In genomic region chr17:68344701-68345136, GRCh38 we compare ENCODE assay signal across 11 cellular contexts. TPM values are rescaled to one million over a fixed set of nuclear protein-coding genes. Genes with fewer than 3 reads are reported as not detected.
DNase-seq lines count a peak whose midpoint lies in the region; ATAC-seq and TF ChIP-seq lines count a peak whose summit lies in the region.
"Had no signal": no experiment of that assay in that cellular context is flagged by ENCODE, and none has a peak within 500 bp of the region (broad histone marks: within the 10 kb centered on the region; RNA-seq: fewer than 3 reads in every experiment).

No MANE protein-coding gene starts in this region.

- no peak for TF ChIP-seq POLR2A in sigmoid colon (IDR thresholded peaks at IDR 0.05)

- H3K9me3 Mint-ChIP-seq in activated T-helper 2 cell treated with anti-CD3 and anti-CD28 coated beads, Interferon-gamma antibody, Interleukin-2, Interleukin-4, amounts not matched to agents 10 μg/mL and 5 μg/mL and 100 μg/mL, durations not matched to agents 14 hours and 24 hours and 36 hours: no peaks in the 10 kb centered on the region

- no peak for TF ChIP-seq EP300 in sigmoid colon (IDR thresholded peaks at IDR 0.05)

- H3K9ac ChIP-seq in DND-41 (ENCODE audit: low read depth, low read length): peak overlapping the region; percentile 57

- H2AFZ ChIP-seq in DND-41 (ENCODE audit: low read depth, low read length) (peak overlapping the region; percentile 13; the same call in 1 of the 2 replicates), osteoblast (ENCODE audit: low read length) (peak overlapping the region; percentile 54)

- H3K4me2 ChIP-seq in DND-41 (ENCODE audit: insufficient read depth, low read length): peak overlapping the region; percentile 52
- no peak overlapping the region for H3K4me2 ChIP-seq in osteoblast (ENCODE audit: insufficient read depth, low read length)

- no peaks in the 10 kb centered on the region for H3K27me3 Mint-ChIP-seq in activated T-helper 2 cell treated with anti-CD3 and anti-CD28 coated beads, Interferon-gamma antibody, Interleukin-2, Interleukin-4, amounts not matched to agents 10 μg/mL and 5 μg/mL and 100 μg/mL, durations not matched to agents 14 hours and 24 hours and 36 hours (ENCODE audit: low read depth)

- TF ChIP-seq CTCF in DND-41 (IDR thresholded peaks at IDR 0.05; ENCODE audit: borderline replicate concordance, extremely low read depth, low read length, poor library complexity, severe bottlenecking) (no peak), osteoblast (IDR thresholded peaks at IDR 0.05; ENCODE audit: extremely low read depth, low read depth, low read length) (no peak), sigmoid colon (IDR thresholded peaks at IDR 0.05) (no peak)

- H3K27ac ChIP-seq in DND-41 (ENCODE audit: low read length) (peak overlapping the region; percentile 92), osteoblast (ENCODE audit: low read depth, low read length) (no peak overlapping the region), sigmoid colon (no peak overlapping the region)
- H3K27ac ChIP-seq: esophagus squamous epithelium had no signal

- peak; percentile 74 for ATAC-seq in DND-41 (ENCODE audit: insufficient read depth, low read depth)
- ATAC-seq in HG03571 (IDR thresholded peaks at IDR 0.05; ENCODE audit: unreplicated experiment): no peak
- ATAC-seq in HG03045 (IDR thresholded peaks at IDR 0.05; ENCODE audit: unreplicated experiment): no peak

- peaks cover 3% of the 10 kb centered on the region; the same call in 1 of the 2 replicates for H3K79me2 ChIP-seq in DND-41 (ENCODE audit: insufficient read depth, low read length)
- H3K79me2 ChIP-seq in osteoblast (ENCODE audit: insufficient read depth, low read length): no peaks in the 10 kb centered on the region

- 55 to 81% methylated on average over 4 of the region's 4 CpGs for WGBS in sigmoid colon, 2 donors

- H3K27me3 ChIP-seq in DND-41 (ENCODE audit: insufficient read depth, low read length, poor library complexity) (no peaks in the 10 kb centered on the region), osteoblast (ENCODE audit: insufficient read depth, low read length) (no peaks in the 10 kb centered on the region), sigmoid colon (no peaks in the 10 kb centered on the region)
- H3K27me3 ChIP-seq: esophagus squamous epithelium had no signal

- peaks cover 73% of the 10 kb centered on the region for H3K4me1 ChIP-seq in DND-41 (ENCODE audit: insufficient read depth, low read length)
- peaks cover 12% of the 10 kb centered on the region for H3K4me1 ChIP-seq in osteoblast (ENCODE audit: insufficient read depth, low read length)
- no peaks in the 10 kb centered on the region for H3K4me1 ChIP-seq in sigmoid colon

- no peaks in the 10 kb centered on the region for H3K36me3 ChIP-seq in DND-41 (ENCODE audit: insufficient read depth, low read length)
- H3K36me3 ChIP-seq in osteoblast (ENCODE audit: insufficient read depth, low read length): no peaks in the 10 kb centered on the region
- no peaks in the 10 kb centered on the region for H3K36me3 ChIP-seq in sigmoid colon

- peaks cover 13% of the 10 kb centered on the region for H3K36me3 Mint-ChIP-seq in activated T-helper 2 cell treated with anti-CD3 and anti-CD28 coated beads, Interferon-gamma antibody, Interleukin-2, Interleukin-4, amounts not matched to agents 10 μg/mL and 5 μg/mL and 100 μg/mL, durations not matched to agents 14 hours and 24 hours and 36 hours (ENCODE audit: low read depth)

- peak overlapping the region; percentile 13 for H3K27ac Mint-ChIP-seq in activated T-helper 2 cell treated with anti-CD3 and anti-CD28 coated beads, Interferon-gamma antibody, Interleukin-2, Interleukin-4, amounts not matched to agents 10 μg/mL and 5 μg/mL and 100 μg/mL, durations not matched to agents 14 hours and 24 hours and 36 hours

- intact Hi-C loops in activated T-helper 2 cell treated with anti-CD3 and anti-CD28 coated beads, Interferon-gamma antibody, Interleukin-2, Interleukin-4, amounts not matched to agents 10 μg/mL and 5 μg/mL and 100 μg/mL, durations not matched to agents 14 hours and 24 hours and 36 hours (cut with micrococcal nuclease): loop anchor here (1.0 to 5.0 kb wide), 5 partner anchors 12 to 162 kb away; no protein-coding TSS in a partner anchor
- intact Hi-C loops in sigmoid colon (cut with DNase I): no loop called here

- peak; percentile 94 for DNase-seq in DND-41
- DNase-seq in SKM-1 treated with dmso at 0.1 percent for 144 hours (lab: John Stamatoyannopoulos, UW; ENCODE audit: unreplicated experiment): peak; percentile 57
- DNase-seq in activated T-helper 2 cell treated with anti-CD3 and anti-CD28 coated beads, Interferon-gamma antibody, Interleukin-2, Interleukin-4, amounts not matched to agents 10 μg/mL and 5 μg/mL and 100 μg/mL, durations not matched to agents 14 hours and 24 hours and 36 hours (ENCODE audit: low spot score): peak; percentile 29
- DNase-seq in osteoblast (ENCODE audit: insufficient read length, low spot score, missing footprints): peak; percentile 85
- no peak for DNase-seq in NCI-H345 treated with DMSO at 0.1 percent for 48 hours (lab: John Stamatoyannopoulos, UW; ENCODE audit: unreplicated experiment)
- no peak for DNase-seq in sigmoid colon
- DNase-seq: COR-L47, esophagus squamous epithelium, NCI-H524 had no signal

- H4K20me1 ChIP-seq in DND-41 (ENCODE audit: insufficient read depth, low read length): no peaks in the 10 kb centered on the region
- H4K20me1 ChIP-seq in osteoblast (ENCODE audit: insufficient read depth, low read length): no peaks in the 10 kb centered on the region

- H3K4me1 Mint-ChIP-seq in activated T-helper 2 cell treated with anti-CD3 and anti-CD28 coated beads, Interferon-gamma antibody, Interleukin-2, Interleukin-4, amounts not matched to agents 10 μg/mL and 5 μg/mL and 100 μg/mL, durations not matched to agents 14 hours and 24 hours and 36 hours (ENCODE audit: low read depth): peaks cover 55% of the 10 kb centered on the region

- H3K9me3 ChIP-seq in DND-41 (ENCODE audit: insufficient read depth, low read length, severe bottlenecking) (no peaks in the 10 kb centered on the region), osteoblast (ENCODE audit: low read depth, low read length) (no peaks in the 10 kb centered on the region), sigmoid colon (no peaks in the 10 kb centered on the region)
- H3K9me3 ChIP-seq: esophagus squamous epithelium had no signal

- H3K4me3 ChIP-seq in DND-41 (ENCODE audit: low read depth in 1 of 2, low read length in 2 of 2) (peak overlapping the region in 1 of 2 experiments; percentile 20; a peak in 2 of 4 replicates), osteoblast (ENCODE audit: insufficient read depth, low read length) (no peak overlapping the region), sigmoid colon (no peak overlapping the region)
- H3K4me3 ChIP-seq: esophagus squamous epithelium had no signal

- peak overlapping the region; percentile 4 for H3K4me3 Mint-ChIP-seq in activated T-helper 2 cell treated with anti-CD3 and anti-CD28 coated beads, Interferon-gamma antibody, Interleukin-2, Interleukin-4, amounts not matched to agents 10 μg/mL and 5 μg/mL and 100 μg/mL, durations not matched to agents 14 hours and 24 hours and 36 hours (ENCODE audit: low read depth)

RNA-seq across cellular contexts. Expression of gene ARSG, which starts 53.4 kb away (rescaled TPM):
- total RNA-seq in activated T-helper 2 cell treated with anti-CD3 and anti-CD28 coated beads, Interferon-gamma antibody, Interleukin-2, Interleukin-4, amounts not matched to agents 10 μg/mL and 5 μg/mL and 100 μg/mL, durations not matched to agents 14 hours and 24 hours and 36 hours: 7.3 and 9.6 TPM in 2 replicates
- total RNA-seq in osteoblast (7.6 and 7.7 TPM in 2 replicates), sigmoid colon (1 to 10 TPM; 1.5 to 3.0 (median 2.0) TPM)
- 1 to 10 TPM in 1 of 3 donors, under 1 TPM in 2; under 0.01 to 2.0 (median 0.69) TPM for polyA plus RNA-seq in sigmoid colon

RNA-seq across cellular contexts. Expression of gene SLC16A6, which starts 53.8 kb away (rescaled TPM):
- 3.1 and 3.4 TPM in 2 replicates for total RNA-seq in activated T-helper 2 cell treated with anti-CD3 and anti-CD28 coated beads, Interferon-gamma antibody, Interleukin-2, Interleukin-4, amounts not matched to agents 10 μg/mL and 5 μg/mL and 100 μg/mL, durations not matched to agents 14 hours and 24 hours and 36 hours
- 1.4 and 3.8 TPM in 2 replicates for total RNA-seq in osteoblast
- total RNA-seq in sigmoid colon: under 1 TPM in 1 of 4 donors, not detected in 3; 0.14 TPM
- 1 to 10 TPM in 1 of 3 donors, under 1 TPM in 1, not detected in 1; 0.67 to 2.1 TPM for polyA plus RNA-seq in sigmoid colon

Comparison
In these comparisons a context has a peak if more than half of its experiments do, and no peak if none do; other contexts are left out.
1. DNase-seq: peak in DND-41 (single experiment), SKM-1 treated with dmso at 0.1 percent for 144 hours (single experiment), activated T-helper 2 cell treated with anti-CD3 and anti-CD28 coated beads, Interferon-gamma antibody, Interleukin-2, Interleukin-4, amounts not matched to agents 10 μg/mL and 5 μg/mL and 100 μg/mL, durations not matched to agents 14 hours and 24 hours and 36 hours (single experiment) and osteoblast (single experiment); none in NCI-H345 treated with DMSO at 0.1 percent for 48 hours (single experiment) and sigmoid colon (single experiment).